20 cellular contexts compared by ENCODE assay signal in the genomic region with DNA sequence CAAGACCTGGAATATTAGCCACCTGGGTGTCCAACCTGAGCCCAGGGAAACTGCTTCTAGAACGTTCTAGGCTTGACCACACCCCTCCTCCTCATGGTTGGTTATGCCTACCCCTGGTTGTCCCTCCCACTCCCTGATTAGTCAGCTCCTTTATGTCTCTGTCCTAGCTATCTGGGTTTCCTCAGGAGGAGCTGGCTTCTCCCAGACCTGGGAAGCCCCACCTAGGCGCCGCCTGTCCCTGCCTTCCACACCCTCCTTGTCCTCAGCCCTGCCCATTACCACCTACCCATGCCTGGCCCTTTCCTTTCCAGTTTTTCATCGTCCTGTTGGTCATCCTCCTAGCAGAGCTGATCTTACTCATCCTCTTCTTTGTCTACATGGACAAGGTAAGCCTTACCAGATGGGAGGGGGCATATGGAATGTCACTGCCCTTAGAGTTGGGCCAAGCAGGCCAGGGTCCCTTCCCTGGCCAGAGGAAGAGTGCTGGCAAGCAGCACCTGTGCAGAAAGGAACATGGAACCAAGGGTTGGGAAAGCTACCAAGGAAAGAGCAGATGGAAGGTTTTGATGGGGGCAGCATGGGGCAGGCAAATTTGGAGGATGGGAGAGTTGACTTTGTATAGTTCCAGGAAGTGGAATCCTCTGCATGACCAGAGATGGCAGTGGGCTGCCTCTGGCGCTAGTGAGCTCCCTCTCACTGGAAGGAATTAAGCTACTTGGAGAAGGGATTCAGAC.
A peak's percentile ranks its signal among the peaks of the same experiment; 100 is the strongest.
DNase-seq lines count a peak whose midpoint lies in the region; ATAC-seq and TF ChIP-seq lines count a peak whose summit lies in the region.
"Had no signal": no experiment of that assay in that cellular context is flagged by ENCODE, and none has a peak within 500 bp of the region (broad histone marks: within the 10 kb centered on the region; RNA-seq: fewer than 3 reads in every experiment).

No MANE protein-coding gene starts in this region.

- no peaks in the 10 kb centered on the region for H3K9me3 Mint-ChIP-seq in nephron progenitor cell
- H3K9me3 Mint-ChIP-seq: CD4-positive, CD25-positive, alpha-beta regulatory T cell; HFFc6 had no signal

- peaks cover 25 to 85% (median 79%) of the 10 kb centered on the region in 10 experiments for H3K4me1 ChIP-seq in BLaER1 treated with 17β-estradiol and CSF1 and Interleukin-3, amounts not matched to agents 10 nM and 100 nM
- H3K4me1 ChIP-seq in HEK293 (ENCODE audit: control insufficient read depth, insufficient read depth, low read length), result no peaks in the 10 kb centered on the region
- H3K4me1 ChIP-seq in body of pancreas, result no peaks in the 10 kb centered on the region

- ATAC-seq in body of pancreas, result no peak
- ATAC-seq in stimulated activated naive CD8-positive, alpha-beta T cell treated with anti-CD3 and anti-CD28 coated beads, Interleukin-15, Interleukin-2, amounts not matched to agents 100 U/mL and 50 U/mL, for 24 hours, result no peak
- ATAC-seq: PC-3 had no signal

- peaks cover 70% of the 10 kb centered on the region for H3K4me1 Mint-ChIP-seq in nephron progenitor cell

- DNase-seq in cerebellum (ENCODE audit: low spot score) (peak; percentile 71), nephron progenitor cell (no peak), CD1c-positive myeloid dendritic cell (ENCODE audit: extremely low spot score) (no peak), body of pancreas (no peak)
- DNase-seq in stimulated activated naive CD8-positive, alpha-beta T cell treated with anti-CD3 and anti-CD28 coated beads, Interleukin-15, Interleukin-2, amounts not matched to agents 100 U/mL and 50 U/mL, for 24 hours, result no peak
- DNase-seq: CD4-positive, CD25-positive, alpha-beta regulatory T cell; GF-D8; GOT3; HFFc6; NCI-H1048; NCI-H1436 treated with DMSO at 0.1 percent for 48 hours; NCI-H2029 treated with DMSO at 0.1 percent for 48 hours; NCI-H2171 treated with DMSO at 0.1 percent for 48 hours; NCI-H510A; NCI-H774; PC-3; SJCRH30 had no signal

- peaks cover 3% of the 10 kb centered on the region for H3K27me3 Mint-ChIP-seq in nephron progenitor cell (ENCODE audit: low read depth, poor library complexity)

- peak overlapping the region in 9 of 11 experiments; percentile 33 to 92 (median 71); a peak in 18 of 22 replicates for H3K4me2 ChIP-seq in BLaER1 treated with 17β-estradiol and CSF1 and Interleukin-3, amounts not matched to agents 10 nM and 100 nM
- H3K4me2 ChIP-seq: KMS-11 had no signal

- H3K9me3 ChIP-seq in BLaER1 treated with 17β-estradiol and CSF1 and Interleukin-3, amounts not matched to agents 10 nM and 100 nM (replicated peaks in 1 of 11), result no peaks in the 10 kb centered on the region
- H3K9me3 ChIP-seq in HEK293 (ENCODE audit: control insufficient read depth, insufficient read depth, low read depth, low read length) (no peaks in the 10 kb centered on the region), body of pancreas (no peaks in the 10 kb centered on the region)
- H3K9me3 ChIP-seq: SJCRH30 had no signal

- TF ChIP-seq POLR2A in body of pancreas (IDR thresholded peaks at IDR 0.05), result no peak

- TF ChIP-seq CTCF in HEK293 (tag by site-specific recombination; IDR thresholded peaks at IDR 0.05), result no peak
- TF ChIP-seq CTCF in nephron progenitor cell (IDR thresholded peaks at IDR 0.05), result no peak
- no peak for TF ChIP-seq CTCF in body of pancreas (IDR thresholded peaks at IDR 0.05)

- intact Hi-C loops in body of pancreas (cut with DNase I), result no loop called here

- POLR2A ChIA-PET in HEK293 (lab: Yijun Ruan, JAX), result no interaction called here

- peaks cover 0 to 64% (median 0%) of the 10 kb centered on the region in 11 experiments; a peak in 5 of 22 replicates for H3K27me3 ChIP-seq in BLaER1 treated with 17β-estradiol and CSF1 and Interleukin-3, amounts not matched to agents 10 nM and 100 nM
- H3K27me3 ChIP-seq in body of pancreas, result no peaks in the 10 kb centered on the region
- H3K27me3 ChIP-seq: SJCRH30 had no signal

- H3K36me3 ChIP-seq in BLaER1 treated with 17β-estradiol and CSF1 and Interleukin-3, amounts not matched to agents 10 nM and 100 nM, result no peaks in the 10 kb centered on the region
- H3K36me3 ChIP-seq in HEK293 (ENCODE audit: control insufficient read depth in 2 of 2, insufficient read depth in 1 of 2, low read length in 2 of 2), result peaks cover 0 to 3% of the 10 kb centered on the region in 2 experiments; a peak in 1 of 3 replicates
- H3K36me3 ChIP-seq in body of pancreas (replicated peaks in 1 of 2; ENCODE audit: insufficient read depth in 1 of 2, low read depth in 2 of 2), result peaks cover 0 to 3% of the 10 kb centered on the region in 2 donors

- WGBS in body of pancreas, 2 donors, result 86 to 95% methylated on average over 5 of the region's 5 CpGs

- H3K4me3 ChIP-seq in BLaER1 treated with 17β-estradiol and CSF1 and Interleukin-3, amounts not matched to agents 10 nM and 100 nM, result no peak overlapping the region
- H3K4me3 ChIP-seq in HEK293 (ENCODE audit: low read depth, low read length) (no peak overlapping the region), body of pancreas (no peak overlapping the region)
- H3K4me3 ChIP-seq: SJCRH30 had no signal

- H3K36me3 Mint-ChIP-seq in nephron progenitor cell (ENCODE audit: low read depth), result peaks cover 4% of the 10 kb centered on the region
- H3K36me3 Mint-ChIP-seq: CD4-positive, CD25-positive, alpha-beta regulatory T cell had no signal

- CTCF ChIA-PET in HEK293 (lab: Yijun Ruan, JAX), result interaction anchor here (0.7 to 7.5 kb wide), 6 partner anchors 12 to 260 kb away, joined by 3 to 148 read pairs (median 6); no protein-coding TSS in a partner anchor

- no peak overlapping the region for H3K4me3 Mint-ChIP-seq in nephron progenitor cell
- H3K4me3 Mint-ChIP-seq: CD4-positive, CD25-positive, alpha-beta regulatory T cell; HFFc6 had no signal

- H4K20me1 ChIP-seq in BLaER1 treated with 17β-estradiol and CSF1 and Interleukin-3, amounts not matched to agents 10 nM and 100 nM, result peaks cover 0 to 60% (median 0%) of the 10 kb centered on the region in 11 experiments; a peak in 5 of 22 replicates

- H3K27ac ChIP-seq in BLaER1 treated with 17β-estradiol and CSF1 and Interleukin-3, amounts not matched to agents 10 nM and 100 nM, result peak overlapping the region in 1 of 11 experiments; percentile 22; a peak in 1 of 22 replicates
- H3K27ac ChIP-seq in HEK293 (ENCODE audit: extremely low read depth, low read depth, low read length), result no peak overlapping the region
- no peak overlapping the region for H3K27ac ChIP-seq in body of pancreas
- H3K27ac ChIP-seq: KMS-11, SJCRH30 had no signal

- no peak overlapping the region for H3K9ac ChIP-seq in BLaER1 treated with 17β-estradiol and CSF1 and Interleukin-3, amounts not matched to agents 10 nM and 100 nM
- H3K9ac ChIP-seq: KMS-11 had no signal

- H3K27ac Mint-ChIP-seq in nephron progenitor cell, result peak overlapping the region; percentile 23
- H3K27ac Mint-ChIP-seq: CD4-positive, CD25-positive, alpha-beta regulatory T cell; HFFc6 had no signal

TF ChIP-seq in HEK293, 187 proteins besides CTCF, POLR2A, EP300 and RAD21:
- TF ChIP-seq FEZF1 (tag by site-specific recombination; IDR thresholded peaks at IDR 0.05) (no peak), ZBTB17 (tag by site-specific recombination; IDR thresholded peaks at IDR 0.05) (no peak), KLF1 (tag by site-specific recombination; IDR thresholded peaks at IDR 0.05) (peak; percentile 90), YY2 (tag by site-specific recombination; IDR thresholded peaks at IDR 0.05) (no peak), KLF17 (tag by site-specific recombination; IDR thresholded peaks at IDR 0.05) (0 out of 2 replicates have a peak, but pooled peaks have one; percentile 32), ZNF701 (tag by site-specific recombination; IDR thresholded peaks at IDR 0.05) (no peak), ZNF449 (tag by site-specific recombination; IDR thresholded peaks at IDR 0.05) (peak; percentile 60; the same call in 1 of the 2 replicates)
- TF ChIP-seq, protein P1, sequence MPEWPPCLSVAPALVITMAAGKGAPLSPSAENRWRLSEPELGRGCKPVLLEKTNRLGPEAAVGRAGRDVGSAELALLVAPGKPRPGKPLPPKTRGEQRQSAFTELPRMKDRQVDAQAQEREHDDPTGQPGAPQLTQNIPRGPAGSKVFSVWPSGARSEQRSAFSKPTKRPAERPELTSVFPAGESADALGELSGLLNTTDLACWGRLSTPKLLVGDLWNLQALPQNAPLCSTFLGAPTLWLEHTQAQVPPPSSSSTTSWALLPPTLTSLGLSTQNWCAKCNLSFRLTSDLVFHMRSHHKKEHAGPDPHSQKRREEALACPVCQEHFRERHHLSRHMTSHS (tag by site-specific recombination; IDR thresholded peaks at IDR 0.05), result no peak
